ENCODE assay signal across 28 cellular contexts in genomic region chr5:172616136-172616535, GRCh38.
"Had no signal": no experiment of that assay in that cellular context is flagged by ENCODE, and none has a peak within 500 bp of the region (broad histone marks: within the 10 kb centered on the region; RNA-seq: fewer than 3 reads in every experiment).

No MANE protein-coding gene starts in this region.

- H3K9me3 ChIP-seq: lower lobe of right lung, mucosa of descending colon, neutrophil, ovary, sigmoid colon, testis had no signal

- DNase-seq: activated CD4-positive, alpha-beta T cell treated with anti-CD3 and anti-CD28 coated beads for 48 hours; activated CD4-positive, alpha-beta T cell treated with anti-CD3 and anti-CD28 coated beads, Interleukin-2, amount 50 U/mL, for 48 hours; activated CD8-positive, alpha-beta memory T cell treated with anti-CD3 and anti-CD28 coated beads for 24 hours; activated effector memory CD4-positive, alpha-beta T cell treated with anti-CD3 and anti-CD28 coated beads, Interleukin-2, amount 50 U/mL, for 16 hours; activated naive CD4-positive, alpha-beta T cell treated with anti-CD3 and anti-CD28 coated beads for 36 hours; activated naive CD8-positive, alpha-beta T cell treated with anti-CD3 and anti-CD28 coated beads for 36 hours; amniotic stem cell; cortex of kidney; foreskin melanocyte; glutamatergic neuron; hippocampal formation; immature natural killer cell; lower lobe of right lung; mucosa of descending colon; stimulated activated CD4-positive, alpha-beta T cell treated with anti-CD3 and anti-CD28 coated beads, Interleukin-15, amount 100 ng/mL, for 24 hours; stimulated activated CD4-positive, alpha-beta T cell treated with anti-CD3 and anti-CD28 coated beads, Interleukin-2, amount 100 ng/mL, for 24 hours; stimulated activated naive CD4-positive, alpha-beta T cell; T-helper 17 cell; T1000; transverse colon; WERI-Rb-1 had no signal

- H3K27ac ChIP-seq: brain microvascular endothelial cell, lower lobe of right lung, neutrophil, WERI-Rb-1 had no signal

- H3K4me3 ChIP-seq: lower lobe of right lung, mucosa of descending colon, ovary, sigmoid colon, transverse colon had no signal

- ATAC-seq: activated CD4-positive, CD25-positive, alpha-beta regulatory T cell treated with anti-CD3 and anti-CD28 coated beads, Interleukin-2, amount 50 U/mL, for 24 hours; SK-N-SH treated with all-trans-retinoic acid at 6 μM for 48 hours; T-helper 17 cell had no signal

- H3K27me3 ChIP-seq: brain microvascular endothelial cell, neutrophil, ovary, sigmoid colon, testis, transverse colon had no signal

- H3K36me3 ChIP-seq: brain microvascular endothelial cell, lower lobe of right lung, neutrophil, ovary, sigmoid colon, transverse colon, WERI-Rb-1 had no signal

- H3K4me1 ChIP-seq: lower lobe of right lung, sigmoid colon had no signal
